In the genomic region with DNA sequence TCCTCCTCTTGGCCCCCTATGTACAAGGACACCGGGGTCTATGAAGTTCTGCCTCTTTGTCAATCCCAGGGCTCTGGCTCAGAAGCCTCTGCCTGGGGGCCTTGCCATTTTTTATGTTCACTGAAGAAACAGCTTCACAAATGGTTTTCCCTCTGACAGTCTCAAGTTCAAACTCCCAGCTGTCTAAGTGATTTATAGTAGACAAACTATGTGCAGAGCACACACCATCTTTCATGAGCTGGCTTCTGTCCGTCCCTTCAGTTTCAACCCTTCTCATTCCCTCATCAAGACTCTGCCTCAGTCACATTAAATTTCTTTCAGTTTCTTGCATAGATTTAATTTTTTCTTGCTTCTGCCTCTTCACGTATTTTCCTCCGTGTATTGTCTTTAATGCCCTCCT, we compare ENCODE assay signal across 26 cellular contexts. TPM values are rescaled to one million over a fixed set of nuclear protein-coding genes. Genes with fewer than 3 reads are reported as not detected.
DNase-seq lines count a peak whose midpoint lies in the region; ATAC-seq, FAIRE-seq and TF ChIP-seq lines count a peak whose summit lies in the region.
"Had no signal": no experiment of that assay in that cellular context is flagged by ENCODE, and none has a peak within 500 bp of the region (broad histone marks: within the 10 kb centered on the region; RNA-seq: fewer than 3 reads in every experiment).

No MANE protein-coding gene starts in this region.

- no peak for TF ChIP-seq RAD21 in K562 (CRISPR knock-in tag; conservative IDR thresholded peaks at IDR 0.05 in 1 of 2, IDR thresholded peaks at IDR 0.05 in 1 of 2)
- no peak for TF ChIP-seq RAD21 in SK-N-SH (IDR thresholded peaks at IDR 0.05; ENCODE audit: low read length)

- intact Hi-C loops in K562 (cut with micrococcal nuclease) (no loop called here), gastrocnemius medialis (cut with DNase I; ENCODE audit: low total_unique reads) (no loop called here)

- no peak overlapping the region for H3K9ac ChIP-seq in K562 (ENCODE audit: insufficient read depth in 1 of 2, low read depth in 2 of 2, low read length in 2 of 2)
- no peak overlapping the region for H3K9ac ChIP-seq in SK-N-SH
- H3K9ac ChIP-seq: BLaER1 had no signal

- no peaks in the 10 kb centered on the region for H3K9me2 ChIP-seq in SK-N-SH

- H3K27ac ChIP-seq in K562 (ENCODE audit: extremely low read depth, low read depth, low read length) (no peak overlapping the region), gastrocnemius medialis (peak overlapping the region; percentile 37 to 78 (median 70)), SK-N-SH (ENCODE audit: low read depth in 2 of 2, low read length in 1 of 2) (no peak overlapping the region)
- H3K27ac ChIP-seq: BLaER1 had no signal

- TF ChIP-seq EP300 in K562 (IDR thresholded peaks at IDR 0.05; ENCODE audit: low read length), result no peak
- no peak for TF ChIP-seq EP300 in SK-N-SH (IDR thresholded peaks at IDR 0.05; ENCODE audit: borderline replicate concordance in 1 of 2, low read depth in 1 of 2, low read length in 1 of 2)

- CTCF ChIA-PET in K562 (lab: Yijun Ruan, JAX; ENCODE audit: low intra/inter-chr PET ratio) (no interaction called here), SK-N-SH (lab: Yijun Ruan, JAX) (interaction anchor here (1.2 kb wide), 1 partner anchor 71 kb away, joined by 3 read pairs; no protein-coding TSS in a partner anchor)

- no peaks in the 10 kb centered on the region for H3K9me3 ChIP-seq in K562 (replicated peaks; ENCODE audit: control insufficient read depth, insufficient read depth, low read depth, low read length)
- no peaks in the 10 kb centered on the region for H3K9me3 ChIP-seq in gastrocnemius medialis
- no peaks in the 10 kb centered on the region for H3K9me3 ChIP-seq in SK-N-SH
- H3K9me3 ChIP-seq: BE2C, BLaER1, Caco-2 had no signal

- peaks cover 0 to 9% of the 10 kb centered on the region in 2 experiments; a peak in 3 of 5 replicates for H3K27me3 ChIP-seq in K562 (ENCODE audit: control insufficient read depth in 2 of 2, insufficient read depth in 2 of 2, low read length in 2 of 2)
- H3K27me3 ChIP-seq in gastrocnemius medialis, result no peaks in the 10 kb centered on the region
- peaks cover 2% of the 10 kb centered on the region; the same call in 1 of the 2 replicates for H3K27me3 ChIP-seq in SK-N-SH (ENCODE audit: insufficient read depth)
- H3K27me3 ChIP-seq: BE2C, BLaER1 had no signal

- in situ Hi-C loops in K562 (cut with MboI), result no loop called here
- in situ Hi-C loops in gastrocnemius medialis (cut with MboI; ENCODE audit: low sequenced_read_pairs in 4 of 4), result no loop called here

- no peaks in the 10 kb centered on the region for H3K36me3 ChIP-seq in K562 (ENCODE audit: control insufficient read depth, insufficient read depth, low read length)
- H3K36me3 ChIP-seq in gastrocnemius medialis, result no peaks in the 10 kb centered on the region
- H3K36me3 ChIP-seq in SK-N-SH (replicated peaks in 1 of 2; ENCODE audit: control insufficient read depth in 1 of 2, insufficient read depth in 2 of 2, low read length in 1 of 2), result no peaks in the 10 kb centered on the region
- H3K36me3 ChIP-seq: BE2C, BLaER1 had no signal

- H3K79me2 ChIP-seq in K562 (ENCODE audit: control insufficient read depth, insufficient read depth, low read length) (no peaks in the 10 kb centered on the region), SK-N-SH (ENCODE audit: insufficient read depth) (no peaks in the 10 kb centered on the region)

- no peak for FAIRE-seq in K562 (lab: Jason Lieb, UNC)
- FAIRE-seq: A204.1, D721Med, G401.6, GM12891, GM19239 had no signal

- H3K4me3 ChIP-seq in K562 (no peak overlapping the region), gastrocnemius medialis (no peak overlapping the region), SK-N-SH (ENCODE audit: low read depth in 2 of 2, low read length in 1 of 2) (no peak overlapping the region)
- H3K4me3 ChIP-seq: BLaER1 had no signal

- WGBS in K562 (ENCODE audit: insufficient coverage, low coverage, missing lambda C conversion rate), result 0% methylated on average over 4 of the region's 4 CpGs
- WGBS in SK-N-SH (ENCODE audit: low lambda C conversion rate), result 8% methylated on average over 4 of the region's 4 CpGs

- BruUV-seq in K562 (replicated peaks; lab: Mats Ljungman, UMichigan), result no TSS peak

- TF ChIP-seq POLR2A in K562 (conservative IDR thresholded peaks at IDR 0.05) (no peak), gastrocnemius medialis (IDR thresholded peaks at IDR 0.05) (no peak)

- H3K4me2 ChIP-seq in K562 (ENCODE audit: insufficient read depth, low read length), result no peak overlapping the region
- H3K4me2 ChIP-seq in SK-N-SH, result no peak overlapping the region
- H3K4me2 ChIP-seq: BLaER1 had no signal

- H3K4me1 ChIP-seq in K562 (replicated peaks in 1 of 2; ENCODE audit: control insufficient read depth in 2 of 2, insufficient read depth in 2 of 2, low read length in 2 of 2) (no peaks in the 10 kb centered on the region), gastrocnemius medialis (peaks cover 6 to 23% of the 10 kb centered on the region in 2 donors), SK-N-SH (ENCODE audit: control insufficient read depth in 1 of 2, insufficient read depth in 2 of 2, low read depth in 1 of 2, low read length in 1 of 2) (no peaks in the 10 kb centered on the region)
- H3K4me1 ChIP-seq: BE2C, BLaER1, Caco-2 had no signal

- H2AFZ ChIP-seq in K562 (ENCODE audit: low read depth, low read length) (no peak overlapping the region), SK-N-SH (ENCODE audit: low read depth) (no peak overlapping the region)

- no peaks in the 10 kb centered on the region for H4K20me1 ChIP-seq in K562 (replicated peaks; ENCODE audit: control insufficient read depth, insufficient read depth, low read length)
- no peaks in the 10 kb centered on the region for H4K20me1 ChIP-seq in SK-N-SH (ENCODE audit: insufficient read depth)
- H4K20me1 ChIP-seq: BLaER1 had no signal

- POLR2A ChIA-PET in K562 (lab: Yijun Ruan, JAX) (interaction anchor here (0.7 kb wide), 1 partner anchor 1055 kb away, joined by 3 read pairs; no protein-coding TSS in a partner anchor), SK-N-SH (lab: Yijun Ruan, JAX) (no interaction called here)

- ATAC-seq in K562 (no peak), gastrocnemius medialis (peak; percentile 50 to 78), HG03565 (IDR thresholded peaks at IDR 0.05; ENCODE audit: unreplicated experiment) (no peak)

- no peaks in the 10 kb centered on the region for H3F3A ChIP-seq in SK-N-SH (replicated peaks; ENCODE audit: insufficient read depth)

- DNase-seq in K562 (ENCODE audit: extremely low read depth in 1 of 4, low spot score in 3 of 4) (no peak), left kidney (ENCODE audit: low read depth, low spot score) (peak; percentile 67), gastrocnemius medialis (no peak), COLO668 (lab: John Stamatoyannopoulos, UW; ENCODE audit: unreplicated experiment) (no peak), SK-N-SH (no peak)
- DNase-seq: 8988T; ACHN; BE2C; C1 segment of cervical spinal cord; Caco-2; Calu3; CD4-positive, alpha-beta memory T cell; CD4-positive, CD25-positive, alpha-beta regulatory T cell; CD8-positive, alpha-beta memory T cell; DMS79 treated with DMSO at 0.1 percent for 48 hours; GF-D8 had no signal

- TF ChIP-seq CTCF in K562 (IDR thresholded peaks at IDR 0.05 in 2 of 3, conservative IDR thresholded peaks at IDR 0.05 in 1 of 3; ENCODE audit: insufficient read depth in 2 of 3, low read depth in 1 of 3, low read length in 3 of 3) (no peak), gastrocnemius medialis (IDR thresholded peaks at IDR 0.05 in 4 of 5, conservative IDR thresholded peaks at IDR 0.05 in 1 of 5) (no peak), SK-N-SH (IDR thresholded peaks at IDR 0.05) (no peak)

- no peaks in the 10 kb centered on the region for H3K9me1 ChIP-seq in K562 (ENCODE audit: control insufficient read depth, insufficient read depth, low read length)

RNA-seq across cellular contexts. Expression of gene DCD, which starts 2.7 kb away (rescaled TPM):
- not detected in 2 replicates for total RNA-seq in K562 (2011; cell fraction: chromatin; rRNA removed; ENCODE audit: low replicate concordance)
- not detected in 2 replicates for total RNA-seq in K562 (2011; cell fraction: nucleolus; rRNA removed)
- not detected in 2 replicates for total RNA-seq in K562 (2011; cell fraction: nucleoplasm; rRNA removed)
- not detected in 2 replicates for total RNA-seq in K562 (2014; rRNA removed)
- not detected in 2 replicates for total RNA-seq in K562 (2014; rRNA removed; fragmentation: Illumina TruSeq; extraction: Trizol)
- total RNA-seq in K562 (2015; rRNA removed; fragmentation: Illumina TruSeq; extraction: Trizol), result not detected in 2 replicates
- not detected in 2 replicates for total RNA-seq in K562 (2021)
- not detected in 2 replicates for polyA plus RNA-seq in K562 (2011; rRNA removed)
- not detected in 2 replicates for polyA plus RNA-seq in K562 (2011; cell fraction: cytosol; rRNA removed)
- polyA plus RNA-seq in K562 (2011; cell fraction: nucleus; rRNA removed), result not detected in 2 replicates
- polyA plus RNA-seq in K562 (2012), result not detected in 2 replicates
- not detected in 2 replicates for polyA plus RNA-seq in K562 (2014; fragmentation: Illumina TruSeq; extraction: Trizol)
- not detected for polyA plus RNA-seq in K562 (2014; fragmentation: Nextera tagmentation; extraction: Ambion mirVana)
- polyA plus RNA-seq in K562 (2014; rRNA removed), result not detected in 2 replicates
- polyA minus RNA-seq in K562 (2011; rRNA and poly(A)+ RNA removed), result not detected in 2 replicates
- not detected in 2 replicates for polyA minus RNA-seq in K562 (2011; cell fraction: cytosol; rRNA and poly(A)+ RNA removed)
- polyA minus RNA-seq in K562 (2011; cell fraction: nucleus; rRNA and poly(A)+ RNA removed), result not detected in 2 replicates
- not detected for total RNA-seq in gastrocnemius medialis
- not detected in 2 replicates for polyA plus RNA-seq in SK-N-SH (2012; rRNA removed)
- polyA plus RNA-seq in SK-N-SH (2012; cell fraction: cytosol; rRNA removed), result not detected in 2 replicates
- not detected in 2 replicates for polyA plus RNA-seq in SK-N-SH (2012; cell fraction: nucleus; rRNA removed)
- total RNA-seq: A673; Caco-2; Calu3; CD4-positive, alpha-beta memory T cell; CD4-positive, CD25-positive, alpha-beta regulatory T cell; CD8-positive, alpha-beta memory T cell had no signal
- polyA plus RNA-seq: AG04450; CD14-positive monocyte; CD4-positive, alpha-beta memory T cell; CD4-positive, CD25-positive, alpha-beta regulatory T cell; CD8-positive, alpha-beta memory T cell had no signal

RNA-seq across cellular contexts. Expression of gene LACRT, which starts 16.2 kb away (rescaled TPM):
- total RNA-seq in K562 (2011; cell fraction: chromatin; rRNA removed; ENCODE audit: low replicate concordance), result not detected in 2 replicates
- not detected in 2 replicates for total RNA-seq in K562 (2011; cell fraction: nucleolus; rRNA removed)
- total RNA-seq in K562 (2011; cell fraction: nucleoplasm; rRNA removed), result not detected in 2 replicates
- total RNA-seq in K562 (2014; rRNA removed), result not detected in 2 replicates
- not detected in 2 replicates for total RNA-seq in K562 (2014; rRNA removed; fragmentation: Illumina TruSeq; extraction: Trizol)
- total RNA-seq in K562 (2015; rRNA removed; fragmentation: Illumina TruSeq; extraction: Trizol), result not detected in 2 replicates
- total RNA-seq in K562 (2021), result not detected in 2 replicates
- not detected in 2 replicates for polyA plus RNA-seq in K562 (2011; rRNA removed)
- not detected in 2 replicates for polyA plus RNA-seq in K562 (2011; cell fraction: cytosol; rRNA removed)
- polyA plus RNA-seq in K562 (2011; cell fraction: nucleus; rRNA removed), result not detected in 2 replicates
- not detected in 2 replicates for polyA plus RNA-seq in K562 (2012)
- not detected in 2 replicates for polyA plus RNA-seq in K562 (2014; fragmentation: Illumina TruSeq; extraction: Trizol)
- polyA plus RNA-seq in K562 (2014; fragmentation: Nextera tagmentation; extraction: Ambion mirVana), result not detected
- not detected in 2 replicates for polyA plus RNA-seq in K562 (2014; rRNA removed)
- not detected in 2 replicates for polyA minus RNA-seq in K562 (2011; rRNA and poly(A)+ RNA removed)
- not detected in 2 replicates for polyA minus RNA-seq in K562 (2011; cell fraction: cytosol; rRNA and poly(A)+ RNA removed)
- not detected in 2 replicates for polyA minus RNA-seq in K562 (2011; cell fraction: nucleus; rRNA and poly(A)+ RNA removed)
- total RNA-seq in gastrocnemius medialis, result not detected
- polyA plus RNA-seq in SK-N-SH (2012; rRNA removed), result not detected in 2 replicates
- not detected in 2 replicates for polyA plus RNA-seq in SK-N-SH (2012; cell fraction: cytosol; rRNA removed)
- not detected in 2 replicates for polyA plus RNA-seq in SK-N-SH (2012; cell fraction: nucleus; rRNA removed)
- total RNA-seq: A673; Caco-2; Calu3; CD4-positive, alpha-beta memory T cell; CD4-positive, CD25-positive, alpha-beta regulatory T cell; CD8-positive, alpha-beta memory T cell had no signal
- polyA plus RNA-seq: AG04450; CD14-positive monocyte; CD4-positive, alpha-beta memory T cell; CD4-positive, CD25-positive, alpha-beta regulatory T cell; CD8-positive, alpha-beta memory T cell had no signal

Comparison
In these comparisons a context has a peak if more than half of its experiments do, and no peak if none do; other contexts are left out.
1. ATAC-seq: peak in gastrocnemius medialis (2 of 2); none in K562 (single experiment) and HG03565 (single experiment).
2. H3K27ac ChIP-seq: peak in gastrocnemius medialis (4 of 4); none in K562 (single experiment) and SK-N-SH (0 of 2).